11 cellular contexts compared by ENCODE assay signal in genomic region chr12:85441740-85442139, GRCh38.
DNase-seq lines count a peak whose midpoint lies in the region; ATAC-seq and TF ChIP-seq lines count a peak whose summit lies in the region.
"Had no signal": no experiment of that assay in that cellular context is flagged by ENCODE, and none has a peak within 500 bp of the region (broad histone marks: within the 10 kb centered on the region; RNA-seq: fewer than 3 reads in every experiment).

No MANE protein-coding gene starts in this region.

- no peak overlapping the region for H3K27ac ChIP-seq in osteoblast (ENCODE audit: low read depth, low read length)

- H3K4me2 ChIP-seq in osteoblast (ENCODE audit: insufficient read depth, low read length): no peak overlapping the region

- no peak for ATAC-seq in GM21723 (IDR thresholded peaks at IDR 0.05; ENCODE audit: unreplicated experiment)
- ATAC-seq: natural killer cell treated with Interleukin-12 subunit alpha and Interleukin-12 subunit beta and Interleukin-15 and Interleukin-18, amount 100 ng/mL, for 72 hours had no signal

- H3K4me3 ChIP-seq in osteoblast (ENCODE audit: insufficient read depth, low read length): no peak overlapping the region
- H3K4me3 ChIP-seq in MG63: no peak overlapping the region

- peak; percentile 28 for TF ChIP-seq CTCF in osteoblast (IDR thresholded peaks at IDR 0.05; ENCODE audit: extremely low read depth, low read depth, low read length)

- no peak overlapping the region for H2AFZ ChIP-seq in osteoblast (ENCODE audit: low read length)

- H3K27me3 ChIP-seq in osteoblast (ENCODE audit: insufficient read depth, low read length) (no peaks in the 10 kb centered on the region), MG63 (peaks cover 2% of the 10 kb centered on the region; the same call in 1 of the 2 replicates)

- no peaks in the 10 kb centered on the region for H3K79me2 ChIP-seq in osteoblast (ENCODE audit: insufficient read depth, low read length)

- H3K4me1 ChIP-seq in osteoblast (ENCODE audit: insufficient read depth, low read length): no peaks in the 10 kb centered on the region

- H3K9me3 ChIP-seq in osteoblast (ENCODE audit: low read depth, low read length) (no peaks in the 10 kb centered on the region), MG63 (no peaks in the 10 kb centered on the region)

- DNase-seq in NCI-H1105 treated with DMSO at 0.1 percent for 48 hours (lab: John Stamatoyannopoulos, UW) (peak; percentile 12), NCI-H1105 (lab: John Stamatoyannopoulos, UW) (no peak), NCI-H69 (lab: John Stamatoyannopoulos, UW) (peak; percentile 31), dermis microvascular lymphatic vessel endothelial cell (ENCODE audit: low read depth in 2 of 2) (peak; percentile 28 to 40), osteoblast (ENCODE audit: insufficient read length, low spot score, missing footprints) (no peak), MG63 (no peak)
- no peak for DNase-seq in stimulated activated CD4-positive, alpha-beta T cell treated with anti-CD3 and anti-CD28 coated beads, Interleukin-1b, Interleukin-23, amount 100 ng/mL, for 48 hours
- DNase-seq: activated naive CD4-positive, alpha-beta T cell treated with anti-CD3 and anti-CD28 coated beads, Interleukin-2, amount 50 U/mL, for 16 hours; NCI-H2227 treated with DMSO at 0.1 percent for 48 hours had no signal

- no peaks in the 10 kb centered on the region for H4K20me1 ChIP-seq in osteoblast (ENCODE audit: insufficient read depth, low read length)

- H3K36me3 ChIP-seq in osteoblast (ENCODE audit: insufficient read depth, low read length) (no peaks in the 10 kb centered on the region), MG63 (no peaks in the 10 kb centered on the region)

Comparison
In these comparisons a context has a peak if more than half of its experiments do, and no peak if none do; other contexts are left out.
1. DNase-seq: peak in NCI-H1105 treated with DMSO at 0.1 percent for 48 hours (single experiment), NCI-H69 (single experiment) and dermis microvascular lymphatic vessel endothelial cell (2 of 2); none in NCI-H1105 (single experiment), osteoblast (single experiment), stimulated activated CD4-positive, alpha-beta T cell treated with anti-CD3 and anti-CD28 coated beads, Interleukin-1b, Interleukin-23, amount 100 ng/mL, for 48 hours (single experiment) and MG63 (single experiment).